In genomic region chr12:126086242-126086641, GRCh38 we compare ENCODE assay signal across 29 cellular contexts.
"Had no signal": no experiment of that assay in that cellular context is flagged by ENCODE, and none has a peak within 500 bp of the region (broad histone marks: within the 10 kb centered on the region; RNA-seq: fewer than 3 reads in every experiment).

No MANE protein-coding gene starts in this region.

- H3K36me3 ChIP-seq: colonic mucosa, esophagus muscularis mucosa, esophagus squamous epithelium, gastrocnemius medialis, gastroesophageal sphincter, heart left ventricle, heart right ventricle had no signal

- H3K9me3 ChIP-seq: colonic mucosa, esophagus muscularis mucosa, esophagus squamous epithelium, gastrocnemius medialis had no signal

- H3K4me1 ChIP-seq: colonic mucosa, esophagus muscularis mucosa, esophagus squamous epithelium, foreskin keratinocyte, gastrocnemius medialis, gastroesophageal sphincter, heart left ventricle, heart right ventricle had no signal

- H3K27ac ChIP-seq: colonic mucosa, coronary artery, dorsolateral prefrontal cortex, epithelial cell of prostate, esophagus muscularis mucosa, esophagus squamous epithelium, foreskin keratinocyte, gastrocnemius medialis, gastroesophageal sphincter, heart left ventricle, heart right ventricle had no signal

- FAIRE-seq: colon, endometrium, endothelial cell of umbilical vein, frontal cortex had no signal

- ATAC-seq: effector memory CD8-positive, alpha-beta T cell; esophagus mucosa; foreskin keratinocyte; gastrocnemius medialis; gastroesophageal sphincter; heart left ventricle; heart right ventricle had no signal

- H3K4me3 ChIP-seq: colonic mucosa, coronary artery, dorsolateral prefrontal cortex, esophagus muscularis mucosa, esophagus squamous epithelium, gastrocnemius medialis, gastroesophageal sphincter, heart left ventricle, heart right ventricle had no signal

- H3K27ac Mint-ChIP-seq: dendritic cell treated with granulocyte-macrophage colony-stimulating factor and Interleukin-4, amounts not matched to agents 40 ng/mL and 50 ng/mL, for 4 days; effector memory CD8-positive, alpha-beta T cell; endodermal cell had no signal

- H3K4me1 Mint-ChIP-seq: endodermal cell had no signal

- DNase-seq: colonic mucosa; cortex of kidney; dermis blood vessel endothelial cell; dorsolateral prefrontal cortex; effector CD4-positive, alpha-beta T cell; effector CD8-positive, alpha-beta T cell; effector memory CD4-positive, alpha-beta T cell; effector memory CD8-positive, alpha-beta T cell; endodermal cell; erythroblast; esophagus squamous epithelium; foreskin fibroblast; foreskin keratinocyte; foreskin melanocyte; gastrocnemius medialis; glutamatergic neuron; head of caudate nucleus; heart left ventricle; heart right ventricle had no signal

- H3K4me3 Mint-ChIP-seq: dendritic cell treated with granulocyte-macrophage colony-stimulating factor and Interleukin-4, amounts not matched to agents 40 ng/mL and 50 ng/mL, for 4 days; effector memory CD8-positive, alpha-beta T cell; endodermal cell had no signal

- H3K27me3 Mint-ChIP-seq: dendritic cell treated with granulocyte-macrophage colony-stimulating factor and Interleukin-4, amounts not matched to agents 40 ng/mL and 50 ng/mL, for 4 days; effector memory CD8-positive, alpha-beta T cell had no signal

- H3K27me3 ChIP-seq: colonic mucosa, dorsolateral prefrontal cortex, esophagus squamous epithelium, foreskin keratinocyte, gastrocnemius medialis, gastroesophageal sphincter, heart left ventricle had no signal
